ENCODE assay signal across 11 cellular contexts in the genomic region with DNA sequence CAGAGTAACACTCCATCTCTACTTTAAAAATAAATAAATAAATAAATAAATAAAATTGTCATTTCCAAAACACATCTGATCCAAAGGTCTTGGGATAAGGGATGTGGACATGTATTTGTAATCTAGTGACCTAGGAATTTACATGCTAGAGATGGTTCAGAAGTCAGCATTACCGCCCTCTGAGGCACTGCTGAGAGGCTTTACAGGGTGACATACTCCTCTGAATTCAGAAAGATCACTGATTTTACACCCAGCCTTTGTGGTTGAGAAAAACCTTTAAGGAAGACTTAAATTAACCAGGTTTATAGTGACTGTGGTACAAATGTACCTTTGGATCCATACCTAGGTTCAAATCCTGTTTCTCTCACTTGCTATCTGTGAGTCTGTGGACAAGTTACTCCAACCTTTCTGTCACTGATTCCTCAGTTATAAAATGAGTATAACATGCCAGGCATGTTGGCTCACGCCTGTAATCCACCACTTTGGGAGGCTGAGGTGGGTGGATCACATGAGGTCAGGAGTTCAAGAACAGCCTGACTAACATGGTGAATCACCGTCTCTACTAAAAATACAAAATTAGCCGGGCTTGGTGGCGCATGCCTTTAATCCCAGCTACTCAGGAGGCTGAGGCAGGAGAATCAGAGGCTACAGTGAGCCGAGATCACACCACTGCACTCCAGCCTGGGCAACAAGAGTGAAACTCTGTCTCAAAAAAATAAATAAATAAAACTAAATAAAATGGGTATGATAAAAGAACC. TPM values are rescaled to one million over a fixed set of nuclear protein-coding genes. Genes with fewer than 3 reads are reported as not detected.
A peak's percentile ranks its signal among the peaks of the same experiment; 100 is the strongest.
DNase-seq lines count a peak whose midpoint lies in the region; ATAC-seq and TF ChIP-seq lines count a peak whose summit lies in the region.
"Had no signal": no experiment of that assay in that cellular context is flagged by ENCODE, and none has a peak within 500 bp of the region (broad histone marks: within the 10 kb centered on the region; RNA-seq: fewer than 3 reads in every experiment).

No MANE protein-coding gene starts in this region.

- POLR2A ChIA-PET in OCI-LY7 (lab: Charles Lee) (no interaction called here), HEK293T (lab: Yijun Ruan, JAX) (interaction anchor here (1.0 kb wide), 1 partner anchor 12 kb away, joined by 3 read pairs; no protein-coding TSS in a partner anchor)

- intact Hi-C loops in activated naive CD4-positive, alpha-beta T cell treated with anti-CD3 and anti-CD28 coated beads for 36 hours (cut with micrococcal nuclease), result no loop called here
- intact Hi-C loops in upper lobe of right lung (cut with DNase I) (no loop called here), OCI-LY7 (cut with micrococcal nuclease; ENCODE audit: unreplicated experiment) (no loop called here)

- H2AFZ ChIP-seq in hepatocyte (no peak overlapping the region), OCI-LY7 (ENCODE audit: low read length) (no peak overlapping the region)

- H3K27ac Mint-ChIP-seq in activated naive CD4-positive, alpha-beta T cell treated with anti-CD3 and anti-CD28 coated beads for 36 hours, result no peak overlapping the region
- H3K27ac Mint-ChIP-seq: naive B cell had no signal

- H4K20me1 ChIP-seq in hepatocyte (ENCODE audit: insufficient read depth, poor library complexity, severe bottlenecking) (no peaks in the 10 kb centered on the region), OCI-LY7 (ENCODE audit: insufficient read depth, low read length) (no peaks in the 10 kb centered on the region)

- TF ChIP-seq CTCF in hepatocyte (IDR thresholded peaks at IDR 0.05; ENCODE audit: poor library complexity) (no peak), upper lobe of right lung (IDR thresholded peaks at IDR 0.05) (no peak), OCI-LY7 (conservative IDR thresholded peaks at IDR 0.05; ENCODE audit: low read length) (no peak)

- ATAC-seq in upper lobe of right lung, result peak; percentile 33

- H3K27me3 Mint-ChIP-seq in activated naive CD4-positive, alpha-beta T cell treated with anti-CD3 and anti-CD28 coated beads for 36 hours (ENCODE audit: low read depth), result no peaks in the 10 kb centered on the region
- H3K27me3 Mint-ChIP-seq: naive B cell had no signal

- no peak overlapping the region for H3K4me3 Mint-ChIP-seq in activated naive CD4-positive, alpha-beta T cell treated with anti-CD3 and anti-CD28 coated beads for 36 hours

- WGBS in hepatocyte (ENCODE audit: low lambda C conversion rate, missing lambda C conversion rate), result 66% methylated on average over 6 of the region's 6 CpGs

- DNase-seq in activated naive CD4-positive, alpha-beta T cell treated with anti-CD3 and anti-CD28 coated beads for 36 hours, result peak; percentile 10
- no peak for DNase-seq in activated naive CD4-positive, alpha-beta T cell (lab: John Stamatoyannopoulos, UW)
- DNase-seq in astrocyte of the hippocampus (ENCODE audit: low read depth, low spot score) (peak; percentile 73), hepatocyte (ENCODE audit: low spot score) (peak; percentile 23), upper lobe of right lung (no peak), foreskin melanocyte (no peak), OCI-LY7 (ENCODE audit: low spot score) (no peak), HEK293T (ENCODE audit: extremely low spot score) (no peak)
- DNase-seq: effector memory CD4-positive, alpha-beta T cell; MV-4-11; naive B cell had no signal

- H3K36me3 ChIP-seq in hepatocyte (replicated peaks; ENCODE audit: insufficient read depth, low read depth), result no peaks in the 10 kb centered on the region
- no peaks in the 10 kb centered on the region for H3K36me3 ChIP-seq in upper lobe of right lung
- no peaks in the 10 kb centered on the region for H3K36me3 ChIP-seq in OCI-LY7 (ENCODE audit: insufficient read depth, low read length)

- peaks cover 13% of the 10 kb centered on the region for H3K4me1 Mint-ChIP-seq in activated naive CD4-positive, alpha-beta T cell treated with anti-CD3 and anti-CD28 coated beads for 36 hours (ENCODE audit: low read depth)

- H3K4me1 ChIP-seq in hepatocyte (ENCODE audit: insufficient read depth) (no peaks in the 10 kb centered on the region), upper lobe of right lung (no peaks in the 10 kb centered on the region), OCI-LY7 (ENCODE audit: insufficient read depth, low read length, poor library complexity, severe bottlenecking) (no peaks in the 10 kb centered on the region)

- H3K27me3 ChIP-seq in hepatocyte, result no peaks in the 10 kb centered on the region
- no peaks in the 10 kb centered on the region for H3K27me3 ChIP-seq in upper lobe of right lung

- H3K4me2 ChIP-seq in hepatocyte (no peak overlapping the region), OCI-LY7 (ENCODE audit: low read length) (no peak overlapping the region)

- H3K4me3 ChIP-seq in hepatocyte, result no peak overlapping the region
- H3K4me3 ChIP-seq in upper lobe of right lung, result no peak overlapping the region
- no peak overlapping the region for H3K4me3 ChIP-seq in OCI-LY7 (ENCODE audit: low read depth, low read length, poor library complexity, severe bottlenecking)

- H3K36me3 Mint-ChIP-seq in activated naive CD4-positive, alpha-beta T cell treated with anti-CD3 and anti-CD28 coated beads for 36 hours (ENCODE audit: low read depth), result peaks cover 3% of the 10 kb centered on the region

- no TSS peak for BruUV-seq in OCI-LY7 (replicated peaks; lab: Mats Ljungman, UMichigan)

- CTCF ChIA-PET in activated naive CD4-positive, alpha-beta T cell treated with anti-CD3 and anti-CD28 coated beads for 36 hours (lab: Charles Lee), result no interaction called here
- CTCF ChIA-PET in OCI-LY7 (lab: Charles Lee; ENCODE audit: unreplicated experiment), result no interaction called here
- CTCF ChIA-PET in HEK293T (lab: Yijun Ruan, JAX), result interaction anchor here (0.5 kb wide), 1 partner anchor 10 kb away, joined by 3 read pairs; no protein-coding TSS in a partner anchor

- H3K9me3 Mint-ChIP-seq in activated naive CD4-positive, alpha-beta T cell treated with anti-CD3 and anti-CD28 coated beads for 36 hours, result no peaks in the 10 kb centered on the region
- H3K9me3 Mint-ChIP-seq: naive B cell had no signal

- H3K9me3 ChIP-seq in hepatocyte (ENCODE audit: low read depth) (no peaks in the 10 kb centered on the region), upper lobe of right lung (no peaks in the 10 kb centered on the region), OCI-LY7 (ENCODE audit: low read length) (no peaks in the 10 kb centered on the region)

- H3K27ac ChIP-seq in hepatocyte (peak overlapping the region; percentile 36), upper lobe of right lung (no peak overlapping the region), OCI-LY7 (ENCODE audit: low read depth, low read length, poor library complexity, severe bottlenecking) (no peak overlapping the region)

- H3K9me2 ChIP-seq in hepatocyte (replicated peaks; ENCODE audit: insufficient read depth) (no peaks in the 10 kb centered on the region), OCI-LY7 (ENCODE audit: insufficient read depth, low read length) (no peaks in the 10 kb centered on the region)

- H3K79me2 ChIP-seq in hepatocyte (peaks cover 80% of the 10 kb centered on the region), OCI-LY7 (ENCODE audit: insufficient read depth, low read depth, low read length) (no peaks in the 10 kb centered on the region)

TF ChIP-seq in HEK293T, 16 proteins besides CTCF, POLR2A, EP300 and RAD21:
- TF ChIP-seq FOXK2 (IDR thresholded peaks at IDR 0.05) (no peak), ARNT (IDR thresholded peaks at IDR 0.05) (no peak), FOXM1 (IDR thresholded peaks at IDR 0.05; ENCODE audit: borderline replicate concordance) (no peak), LEF1 (IDR thresholded peaks at IDR 0.05; ENCODE audit: borderline replicate concordance) (no peak), CTBP1 (IDR thresholded peaks at IDR 0.05; ENCODE audit: borderline replicate concordance) (no peak), ZNF384 (IDR thresholded peaks at IDR 0.05) (no peak), HDGF (IDR thresholded peaks at IDR 0.05; ENCODE audit: borderline replicate concordance) (no peak), FOXA1 (IDR thresholded peaks at IDR 0.05) (no peak), SP1 (IDR thresholded peaks at IDR 0.05) (no peak), ELF4 (IDR thresholded peaks at IDR 0.05) (no peak), TARDBP (IDR thresholded peaks at IDR 0.05) (no peak), NFRKB (IDR thresholded peaks at IDR 0.05) (no peak), SUZ12 (IDR thresholded peaks at IDR 0.05) (no peak), L3MBTL2 (conservative IDR thresholded peaks at IDR 0.05) (no peak), BHLHE40 (IDR thresholded peaks at IDR 0.05; ENCODE audit: borderline replicate concordance) (no peak)
- TF ChIP-seq, protein P1, sequence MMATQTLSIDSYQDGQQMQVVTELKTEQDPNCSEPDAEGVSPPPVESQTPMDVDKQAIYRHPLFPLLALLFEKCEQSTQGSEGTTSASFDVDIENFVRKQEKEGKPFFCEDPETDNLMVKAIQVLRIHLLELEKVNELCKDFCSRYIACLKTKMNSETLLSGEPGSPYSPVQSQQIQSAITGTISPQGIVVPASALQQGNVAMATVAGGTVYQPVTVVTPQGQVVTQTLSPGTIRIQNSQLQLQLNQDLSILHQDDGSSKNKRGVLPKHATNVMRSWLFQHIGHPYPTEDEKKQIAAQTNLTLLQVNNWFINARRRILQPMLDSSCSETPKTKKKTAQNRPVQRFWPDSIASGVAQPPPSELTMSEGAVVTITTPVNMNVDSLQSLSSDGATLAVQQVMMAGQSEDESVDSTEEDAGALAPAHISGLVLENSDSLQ (IDR thresholded peaks at IDR 0.05), result no peak

RNA-seq across cellular contexts. Expression of a gene that starts 20.1 kb away (rescaled TPM):
- 10 to 100 TPM; 38.2 to 40.7 TPM for total RNA-seq in activated naive CD4-positive, alpha-beta T cell treated with anti-CD3 and anti-CD28 coated beads for 36 hours
- total RNA-seq in hepatocyte (107 and 288 TPM in 2 replicates), upper lobe of right lung (72.7 TPM), OCI-LY7 (2022) (87.8 and 99.1 TPM in 2 replicates)
- polyA plus RNA-seq in hepatocyte, result 59.5 and 71.0 TPM in 2 replicates
- 58.6 and 67.5 TPM in 2 replicates for total RNA-seq in OCI-LY7 (2014; rRNA removed; shearing (Covaris generic))

Comparison
In these comparisons a context has a peak if more than half of its experiments do, and no peak if none do; other contexts are left out.
1. DNase-seq: peak in activated naive CD4-positive, alpha-beta T cell treated with anti-CD3 and anti-CD28 coated beads for 36 hours (single experiment), astrocyte of the hippocampus (single experiment) and hepatocyte (single experiment); none in activated naive CD4-positive, alpha-beta T cell (0 of 4), upper lobe of right lung (single experiment), foreskin melanocyte (single experiment), OCI-LY7 (single experiment) and HEK293T (single experiment).